Comparison of ENCODE assay signal across 19 cellular contexts in the genomic region with DNA sequence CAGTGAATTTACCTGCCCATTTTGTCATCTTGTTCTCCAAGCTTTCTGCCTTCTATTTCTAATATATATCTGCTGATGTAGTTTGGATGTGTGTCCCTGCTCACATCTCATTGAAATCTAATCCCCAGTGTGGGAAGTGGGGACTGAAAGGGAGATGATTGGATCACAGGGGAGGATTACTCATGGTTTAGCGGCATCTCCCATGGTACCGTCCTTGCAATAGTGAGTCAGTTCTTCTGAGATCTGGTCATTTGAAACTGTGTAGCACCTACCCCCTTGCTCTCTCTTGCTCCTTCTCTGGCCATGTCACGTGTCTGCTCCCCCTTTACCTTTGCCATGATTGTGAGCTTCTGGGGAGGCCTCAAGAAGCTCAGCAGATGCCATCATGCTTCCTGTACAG. TPM values are rescaled to one million over a fixed set of nuclear protein-coding genes. Genes with fewer than 3 reads are reported as not detected.
A peak's percentile ranks its signal among the peaks of the same experiment; 100 is the strongest.
DNase-seq lines count a peak whose midpoint lies in the region; ATAC-seq and TF ChIP-seq lines count a peak whose summit lies in the region.
"Had no signal": no experiment of that assay in that cellular context is flagged by ENCODE, and none has a peak within 500 bp of the region (broad histone marks: within the 10 kb centered on the region; RNA-seq: fewer than 3 reads in every experiment).

No MANE protein-coding gene starts in this region.

- H3K36me3 ChIP-seq in endodermal cell (ENCODE audit: control insufficient read depth, insufficient read depth, low read length) = no peaks in the 10 kb centered on the region
- H3K36me3 ChIP-seq: HAP-1 had no signal

- no peak overlapping the region for H3K4me3 Mint-ChIP-seq in endodermal cell
- H3K4me3 Mint-ChIP-seq: CD14-positive monocyte had no signal

- intact Hi-C loops in sciatic nerve (cut with DNase I) = no loop called here

- H3K27ac ChIP-seq in endodermal cell (ENCODE audit: low read depth, low read length) = no peak overlapping the region
- H3K27ac ChIP-seq: SK-N-MC had no signal

- no peak overlapping the region for H3K4me3 ChIP-seq in epithelial cell of esophagus (ENCODE audit: low read length)
- no peak overlapping the region for H3K4me3 ChIP-seq in endodermal cell (ENCODE audit: low read length)
- H3K4me3 ChIP-seq: HAP-1, SK-N-MC had no signal

- TF ChIP-seq CTCF in epithelial cell of esophagus (IDR thresholded peaks at IDR 0.05; ENCODE audit: insufficient read depth, low read depth, low read length, missing control alignments) (no peak), endodermal cell (conservative IDR thresholded peaks at IDR 0.05) (no peak)

- no peaks in the 10 kb centered on the region for H3K9me3 Mint-ChIP-seq in endodermal cell
- H3K9me3 Mint-ChIP-seq: CD14-positive monocyte had no signal

- ATAC-seq in GM18870 (IDR thresholded peaks at IDR 0.05; ENCODE audit: unreplicated experiment) (no peak), sciatic nerve (no peak), HG03045 (IDR thresholded peaks at IDR 0.05; ENCODE audit: unreplicated experiment) (no peak)
- ATAC-seq: Right ventricle myocardium inferior had no signal

- DNase-seq in A172 (ENCODE audit: low spot score) = peak; percentile 29
- DNase-seq in H4 (ENCODE audit: low spot score) = peak; percentile 27
- DNase-seq in RKO (ENCODE audit: low spot score) = peak; percentile 17
- peak; percentile 17 for DNase-seq in epithelial cell of esophagus (ENCODE audit: low read depth)
- DNase-seq in sciatic nerve (ENCODE audit: low spot score) = no peak
- DNase-seq in endodermal cell = no peak
- DNase-seq: 8988T, Caco-2, DMS79 treated with DMSO at 0.1 percent for 48 hours, NCI-H146, NCI-H2081 treated with DMSO at 0.1 percent for 48 hours, NCI-H2227 treated with DMSO at 0.1 percent for 48 hours, NCI-H526 had no signal

- no peaks in the 10 kb centered on the region for H3K27me3 Mint-ChIP-seq in endodermal cell (ENCODE audit: insufficient read depth)

- H3K9ac ChIP-seq in endodermal cell (ENCODE audit: extremely low read depth, low read length, poor library complexity, severe bottlenecking) = no peak overlapping the region

- 64 to 67% methylated on average over 2 to 3 of the region's 3 CpGs for WGBS in endodermal cell (ENCODE audit: insufficient coverage in 1 of 2, insufficient read length in 1 of 2), 2 experiments

- no peak overlapping the region for H3K27ac Mint-ChIP-seq in endodermal cell
- H3K27ac Mint-ChIP-seq: CD14-positive monocyte had no signal

- no peaks in the 10 kb centered on the region for H3K4me1 ChIP-seq in endodermal cell (ENCODE audit: control insufficient read depth, insufficient read depth, low read length)
- H3K4me1 ChIP-seq: Caco-2, HAP-1 had no signal

- H3K36me3 Mint-ChIP-seq in endodermal cell (ENCODE audit: low read depth) = no peaks in the 10 kb centered on the region
- H3K36me3 Mint-ChIP-seq: CD14-positive monocyte had no signal

- no peaks in the 10 kb centered on the region for H3K27me3 ChIP-seq in endodermal cell (ENCODE audit: control insufficient read depth, insufficient read depth, low read length, poor library complexity, severe bottlenecking)

- no peaks in the 10 kb centered on the region for H3K4me1 Mint-ChIP-seq in endodermal cell
- H3K4me1 Mint-ChIP-seq: CD14-positive monocyte had no signal

- H3K9me3 ChIP-seq in endodermal cell (ENCODE audit: control insufficient read depth, low read length) = no peaks in the 10 kb centered on the region
- H3K9me3 ChIP-seq: Caco-2, HAP-1 had no signal

RNA-seq across cellular contexts. Expression of a gene that starts 26.2 kb away (rescaled TPM):
- not detected in 2 replicates for total RNA-seq in A172 (2014; rRNA removed; shearing (Covaris generic))
- total RNA-seq in H4 (2014; rRNA removed; shearing (Covaris generic)) = 7.0 and 11.5 TPM in 2 replicates
- total RNA-seq in sciatic nerve = 0.22 TPM
- total RNA-seq in endodermal cell = 1 to 10 TPM in 1 of 2 donors, under 1 TPM in 1; 0.40 to 1.3 TPM
- 3.6 TPM for polyA plus RNA-seq in endodermal cell (2013, experiment 1 of 2)
- polyA plus RNA-seq in endodermal cell (2013, experiment 2 of 2) = 2.5 TPM
- total RNA-seq: Caco-2, Right ventricle myocardium inferior had no signal
- polyA plus RNA-seq: CD14-positive monocyte had no signal

Comparison
In these comparisons a context has a peak if more than half of its experiments do, and no peak if none do; other contexts are left out.
1. DNase-seq: peak in A172 (single experiment), H4 (single experiment), RKO (single experiment) and epithelial cell of esophagus (single experiment); none in sciatic nerve (single experiment) and endodermal cell (single experiment).